25 cellular contexts compared by ENCODE assay signal in genomic region chr4:186943607-186943908, GRCh38.
"Had no signal": no experiment of that assay in that cellular context is flagged by ENCODE, and none has a peak within 500 bp of the region (broad histone marks: within the 10 kb centered on the region; RNA-seq: fewer than 3 reads in every experiment).

No MANE protein-coding gene starts in this region.

- H3K4me1 ChIP-seq: parathyroid adenoma, uterus had no signal

- H3K4me1 Mint-ChIP-seq: activated CD4-positive, alpha-beta T cell treated with anti-CD3 and anti-CD28 coated beads for 36 hours; T-cell had no signal

- H3K27ac Mint-ChIP-seq: activated CD4-positive, alpha-beta T cell treated with anti-CD3 and anti-CD28 coated beads for 36 hours; activated T-helper 2 cell treated with anti-CD3 and anti-CD28 coated beads, Interferon-gamma antibody, Interleukin-2, Interleukin-4, amounts not matched to agents 10 μg/mL and 5 μg/mL and 100 μg/mL, durations not matched to agents 14 hours and 24 hours and 36 hours; dendritic cell treated with granulocyte-macrophage colony-stimulating factor and Interleukin-4, amounts not matched to agents 40 ng/mL and 50 ng/mL, for 4 days; mesothelial cell of epicardium; natural killer cell treated with Interleukin-12 subunit alpha and Interleukin-12 subunit beta and Interleukin-15 and Interleukin-18, amount 100 ng/mL, for 72 hours; T-cell; T-helper 2 cell treated with Interferon-gamma antibody and Interleukin-4, amounts not matched to agents 5 μg/mL and 100 μg/mL, for 36 hours; WTC11 had no signal

- H3K9me3 Mint-ChIP-seq: activated T-cell treated with anti-CD3 and anti-CD28 coated beads, Interleukin-2, amount 50 U/mL, for 4 hours; dendritic cell treated with granulocyte-macrophage colony-stimulating factor and Interleukin-4, amounts not matched to agents 40 ng/mL and 50 ng/mL, for 4 days; mesothelial cell of epicardium; WTC11 had no signal

- H2AFZ ChIP-seq: parathyroid adenoma had no signal

- H3K9ac ChIP-seq: parathyroid adenoma had no signal

- H3K27me3 Mint-ChIP-seq: activated CD4-positive, alpha-beta T cell treated with anti-CD3 and anti-CD28 coated beads for 36 hours; dendritic cell treated with granulocyte-macrophage colony-stimulating factor and Interleukin-4, amounts not matched to agents 40 ng/mL and 50 ng/mL, for 4 days; natural killer cell treated with Interleukin-12 subunit alpha and Interleukin-12 subunit beta and Interleukin-15 and Interleukin-18, amount 100 ng/mL, for 72 hours; T-cell had no signal

- ATAC-seq: activated CD4-positive, alpha-beta T cell treated with anti-CD3 and anti-CD28 coated beads for 36 hours; activated T-cell treated with anti-CD3 and anti-CD28 coated beads, Interleukin-2, amount 50 U/mL, for 4 hours; natural killer cell treated with Interleukin-12 subunit alpha and Interleukin-12 subunit beta and Interleukin-15 and Interleukin-18, amount 100 ng/mL, for 72 hours; T-cell; WTC11 had no signal

- FAIRE-seq: endometrium, TTC549 had no signal

- H3K4me3 Mint-ChIP-seq: activated CD4-positive, alpha-beta T cell treated with anti-CD3 and anti-CD28 coated beads for 36 hours; activated T-cell treated with anti-CD3 and anti-CD28 coated beads, Interleukin-2, amount 50 U/mL, for 4 hours; dendritic cell treated with granulocyte-macrophage colony-stimulating factor and Interleukin-4, amounts not matched to agents 40 ng/mL and 50 ng/mL, for 4 days; mesothelial cell of epicardium; natural killer cell treated with Interleukin-12 subunit alpha and Interleukin-12 subunit beta and Interleukin-15 and Interleukin-18, amount 100 ng/mL, for 72 hours; T-cell; T-helper 2 cell treated with Interferon-gamma antibody and Interleukin-4, amounts not matched to agents 5 μg/mL and 100 μg/mL, for 36 hours; WTC11 had no signal

- H3K4me3 ChIP-seq: cardiac muscle cell, left ventricle myocardium inferior, stomach, suprapubic skin, tibial nerve, uterus had no signal

- H3K36me3 Mint-ChIP-seq: mesothelial cell of epicardium, T-cell, WTC11 had no signal

- H3K9me3 ChIP-seq: left ventricle myocardium inferior, stomach, suprapubic skin, tibial nerve, uterus had no signal

- H3K27me3 ChIP-seq: cardiac muscle cell, stomach, suprapubic skin, tibial nerve, uterus had no signal

- H3K36me3 ChIP-seq: cardiac muscle cell, left ventricle myocardium inferior, stomach, suprapubic skin, tibial nerve, uterus had no signal

- DNase-seq: activated CD4-positive, alpha-beta T cell treated with anti-CD3 and anti-CD28 coated beads for 36 hours; activated CD4-positive, alpha-beta T cell treated with anti-CD3 and anti-CD28 coated beads, Interleukin-2, amount 50 U/mL, for 4 hours; activated CD8-positive, alpha-beta memory T cell treated with anti-CD3 and anti-CD28 coated beads, Interleukin-2, amount 50 U/mL, for 48 hours; activated naive CD4-positive, alpha-beta T cell treated with Interleukin-2 at 50 U/mL for 16 hours; activated T-cell treated with anti-CD3 and anti-CD28 coated beads, Interleukin-2, amount 50 U/mL, for 4 hours; effector CD4-positive, alpha-beta T cell; glutamatergic neuron; hippocampal formation; left ventricle myocardium inferior; stimulated activated CD4-positive, alpha-beta T cell treated with anti-CD3 and anti-CD28 coated beads, Interleukin-1b, Interleukin-23, amount 100 ng/mL, for 48 hours; stomach; T-cell had no signal

- H3K27ac ChIP-seq: left ventricle myocardium inferior, parathyroid adenoma, stomach, suprapubic skin, tibial nerve, uterus had no signal

- H3K79me2 ChIP-seq: parathyroid adenoma had no signal
